20 cellular contexts compared by ENCODE assay signal in the genomic region with DNA sequence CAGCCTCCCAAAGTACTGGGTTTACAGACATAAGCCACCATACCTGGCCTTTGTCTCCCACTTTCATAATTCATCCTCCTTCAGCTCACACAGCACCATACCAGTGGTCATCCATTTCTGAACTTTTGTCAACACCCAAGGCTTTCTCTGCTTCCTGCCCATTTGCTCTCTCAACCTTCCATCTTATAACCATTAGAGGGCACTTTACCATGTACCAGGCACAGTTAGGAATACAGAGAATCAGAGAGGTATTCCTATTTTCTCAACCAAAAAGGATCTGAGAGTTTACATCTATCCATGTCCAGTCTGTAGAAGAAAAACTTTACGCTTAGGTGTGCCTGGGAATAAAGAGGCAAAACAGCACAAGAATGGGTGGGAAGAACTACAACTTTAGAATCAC.
"Had no signal": no experiment of that assay in that cellular context is flagged by ENCODE, and none has a peak within 500 bp of the region (broad histone marks: within the 10 kb centered on the region; RNA-seq: fewer than 3 reads in every experiment).

No MANE protein-coding gene starts in this region.

- H3K36me3 Mint-ChIP-seq: mesothelial cell of epicardium, type B pancreatic cell had no signal

- DNase-seq: activated B cell treated with CpG ODN at 0.5 μM for 24 hours; activated CD4-positive, alpha-beta T cell treated with anti-CD3 and anti-CD28 coated beads, Interleukin-2, amount 10 ng/mL, durations not matched to agents 24 days and 14 days; activated CD8-positive, alpha-beta memory T cell treated with anti-CD3 and anti-CD28 coated beads for 24 hours; anterior cingulate cortex; cerebellar nuclear complex; effector memory CD4-positive, alpha-beta T cell; heart left ventricle; left cardiac atrium; lower lobe of right lung; nephron progenitor cell; small intestine; T-helper 17 cell had no signal

- ATAC-seq: heart left ventricle, left cardiac atrium, lower lobe of right lung, T-helper 17 cell had no signal

- H3K27me3 Mint-ChIP-seq: activated B cell treated with CpG ODN at 0.5 μM for 24 hours; activated CD4-positive, alpha-beta T cell treated with anti-CD3 and anti-CD28 coated beads, Interleukin-2, amount 10 ng/mL, durations not matched to agents 24 days and 14 days; stimulated activated naive CD8-positive, alpha-beta T cell treated with anti-CD3 and anti-CD28 coated beads, Interleukin-15, Interleukin-2, amounts not matched to agents 100 ng/mL and 50 ng/mL, for 24 hours; T-helper 17 cell had no signal

- H3K9me3 ChIP-seq: breast epithelium, heart left ventricle, lower lobe of right lung, right atrium auricular region, suprapubic skin had no signal

- H3K4me1 ChIP-seq: breast epithelium, heart left ventricle, lower lobe of right lung, right atrium auricular region, suprapubic skin had no signal

- H3K9me3 Mint-ChIP-seq: activated B cell treated with CpG ODN at 0.5 μM for 24 hours; activated CD4-positive, alpha-beta T cell treated with anti-CD3 and anti-CD28 coated beads, Interleukin-2, amount 10 ng/mL, durations not matched to agents 24 days and 14 days; activated T-helper 1 cell treated with anti-CD3 and anti-CD28 coated beads, Interleukin-12 subunit alpha, Interleukin-12 subunit beta, Interleukin-2, Interleukin-4 antibody, amounts not matched to agents 30 ng/mL and 10 ng/mL and 1 ng/mL, durations not matched to agents 14 hours and 24 hours and 36 hours; mesothelial cell of epicardium; nephron progenitor cell; stimulated activated naive CD8-positive, alpha-beta T cell treated with anti-CD3 and anti-CD28 coated beads, Interleukin-15, Interleukin-2, amounts not matched to agents 100 ng/mL and 50 ng/mL, for 24 hours; type B pancreatic cell had no signal

- H3K27ac Mint-ChIP-seq: activated B cell treated with CpG ODN at 0.5 μM for 24 hours; activated CD4-positive, alpha-beta T cell treated with anti-CD3 and anti-CD28 coated beads, Interleukin-2, amount 10 ng/mL, durations not matched to agents 24 days and 14 days; activated T-helper 1 cell treated with anti-CD3 and anti-CD28 coated beads, Interleukin-12 subunit alpha, Interleukin-12 subunit beta, Interleukin-2, Interleukin-4 antibody, amounts not matched to agents 30 ng/mL and 10 ng/mL and 1 ng/mL, durations not matched to agents 14 hours and 24 hours and 36 hours; mesothelial cell of epicardium; nephron progenitor cell; progenitor cell of endocrine pancreas; stimulated activated naive CD8-positive, alpha-beta T cell treated with anti-CD3 and anti-CD28 coated beads, Interleukin-15, Interleukin-2, amounts not matched to agents 100 ng/mL and 50 ng/mL, for 24 hours; T-helper 17 cell; type B pancreatic cell had no signal

- H3K27me3 ChIP-seq: breast epithelium, right atrium auricular region had no signal

- H3K4me3 ChIP-seq: breast epithelium, heart left ventricle, lower lobe of right lung, right atrium auricular region, suprapubic skin had no signal

- H3K4me3 Mint-ChIP-seq: activated B cell treated with CpG ODN at 0.5 μM for 24 hours; activated CD4-positive, alpha-beta T cell treated with anti-CD3 and anti-CD28 coated beads, Interleukin-2, amount 10 ng/mL, durations not matched to agents 24 days and 14 days; activated T-helper 1 cell treated with anti-CD3 and anti-CD28 coated beads, Interleukin-12 subunit alpha, Interleukin-12 subunit beta, Interleukin-2, Interleukin-4 antibody, amounts not matched to agents 30 ng/mL and 10 ng/mL and 1 ng/mL, durations not matched to agents 14 hours and 24 hours and 36 hours; mesothelial cell of epicardium; nephron progenitor cell; stimulated activated naive CD8-positive, alpha-beta T cell treated with anti-CD3 and anti-CD28 coated beads, Interleukin-15, Interleukin-2, amounts not matched to agents 100 ng/mL and 50 ng/mL, for 24 hours; T-helper 17 cell; type B pancreatic cell had no signal

- H3K36me3 ChIP-seq: breast epithelium, heart left ventricle, lower lobe of right lung, right atrium auricular region, suprapubic skin had no signal

- H3K27ac ChIP-seq: breast epithelium, heart left ventricle, lower lobe of right lung, right atrium auricular region, suprapubic skin had no signal

- H3K4me1 Mint-ChIP-seq: activated B cell treated with CpG ODN at 0.5 μM for 24 hours; activated CD4-positive, alpha-beta T cell treated with anti-CD3 and anti-CD28 coated beads, Interleukin-2, amount 10 ng/mL, durations not matched to agents 24 days and 14 days; mesothelial cell of epicardium; T-helper 17 cell had no signal
